ENCODE assay signal across 1 cellular context in the genomic region with DNA sequence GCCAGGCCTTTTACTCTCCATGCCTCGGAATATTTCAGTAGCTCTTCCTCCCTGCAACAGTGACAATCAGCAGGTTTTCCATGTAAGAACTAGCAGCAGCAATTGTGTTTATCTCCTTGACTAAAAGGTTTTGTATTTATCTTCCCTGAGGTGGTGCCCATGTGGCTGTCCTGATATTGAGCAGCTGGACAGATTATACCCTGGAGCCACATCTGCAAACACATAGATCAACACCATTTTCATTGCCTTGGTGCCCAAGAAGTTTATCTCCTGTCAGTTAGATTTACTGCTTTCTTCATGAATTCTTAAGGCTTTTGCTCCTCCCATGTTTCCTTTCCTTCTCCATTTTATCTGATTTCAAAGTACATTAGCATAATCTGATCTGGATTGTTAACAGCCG.
TF ChIP-seq lines count a peak whose summit lies in the region.

No MANE protein-coding gene starts in this region.

TF ChIP-seq in SK-N-SH, 30 proteins besides CTCF, POLR2A, EP300 and RAD21 (continued from another document):
- peak; percentile 21; the same call in 1 of the 2 replicates for TF ChIP-seq MXI1 (IDR thresholded peaks at IDR 0.05; ENCODE audit: low read depth, low read length)
- TF ChIP-seq RXRA (IDR thresholded peaks at IDR 0.05; ENCODE audit: borderline replicate concordance, low read depth), result no peak
- no peak for TF ChIP-seq MEF2A (IDR thresholded peaks at IDR 0.05; ENCODE audit: borderline replicate concordance, low read depth)
- TF ChIP-seq RCOR1 (IDR thresholded peaks at IDR 0.05; ENCODE audit: low read length), result peak; percentile 67; the same call in 1 of the 2 replicates
- peak; percentile 88 for TF ChIP-seq FOXJ3 (CRISPR knock-in tag; IDR thresholded peaks at IDR 0.05)
- no peak for TF ChIP-seq YY1 (IDR thresholded peaks at IDR 0.05; ENCODE audit: low read depth)
- peak; percentile 70 for TF ChIP-seq CHD2 (IDR thresholded peaks at IDR 0.05; ENCODE audit: low read length, partially characterized antibody)
- TF ChIP-seq, protein P1, sequence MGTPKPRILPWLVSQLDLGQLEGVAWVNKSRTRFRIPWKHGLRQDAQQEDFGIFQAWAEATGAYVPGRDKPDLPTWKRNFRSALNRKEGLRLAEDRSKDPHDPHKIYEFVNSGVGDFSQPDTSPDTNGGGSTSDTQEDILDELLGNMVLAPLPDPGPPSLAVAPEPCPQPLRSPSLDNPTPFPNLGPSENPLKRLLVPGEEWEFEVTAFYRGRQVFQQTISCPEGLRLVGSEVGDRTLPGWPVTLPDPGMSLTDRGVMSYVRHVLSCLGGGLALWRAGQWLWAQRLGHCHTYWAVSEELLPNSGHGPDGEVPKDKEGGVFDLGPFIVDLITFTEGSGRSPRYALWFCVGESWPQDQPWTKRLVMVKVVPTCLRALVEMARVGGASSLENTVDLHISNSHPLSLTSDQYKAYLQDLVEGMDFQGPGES (IDR thresholded peaks at IDR 0.05; ENCODE audit: low read depth, low read length), result no peak
- TF ChIP-seq, protein P2, sequence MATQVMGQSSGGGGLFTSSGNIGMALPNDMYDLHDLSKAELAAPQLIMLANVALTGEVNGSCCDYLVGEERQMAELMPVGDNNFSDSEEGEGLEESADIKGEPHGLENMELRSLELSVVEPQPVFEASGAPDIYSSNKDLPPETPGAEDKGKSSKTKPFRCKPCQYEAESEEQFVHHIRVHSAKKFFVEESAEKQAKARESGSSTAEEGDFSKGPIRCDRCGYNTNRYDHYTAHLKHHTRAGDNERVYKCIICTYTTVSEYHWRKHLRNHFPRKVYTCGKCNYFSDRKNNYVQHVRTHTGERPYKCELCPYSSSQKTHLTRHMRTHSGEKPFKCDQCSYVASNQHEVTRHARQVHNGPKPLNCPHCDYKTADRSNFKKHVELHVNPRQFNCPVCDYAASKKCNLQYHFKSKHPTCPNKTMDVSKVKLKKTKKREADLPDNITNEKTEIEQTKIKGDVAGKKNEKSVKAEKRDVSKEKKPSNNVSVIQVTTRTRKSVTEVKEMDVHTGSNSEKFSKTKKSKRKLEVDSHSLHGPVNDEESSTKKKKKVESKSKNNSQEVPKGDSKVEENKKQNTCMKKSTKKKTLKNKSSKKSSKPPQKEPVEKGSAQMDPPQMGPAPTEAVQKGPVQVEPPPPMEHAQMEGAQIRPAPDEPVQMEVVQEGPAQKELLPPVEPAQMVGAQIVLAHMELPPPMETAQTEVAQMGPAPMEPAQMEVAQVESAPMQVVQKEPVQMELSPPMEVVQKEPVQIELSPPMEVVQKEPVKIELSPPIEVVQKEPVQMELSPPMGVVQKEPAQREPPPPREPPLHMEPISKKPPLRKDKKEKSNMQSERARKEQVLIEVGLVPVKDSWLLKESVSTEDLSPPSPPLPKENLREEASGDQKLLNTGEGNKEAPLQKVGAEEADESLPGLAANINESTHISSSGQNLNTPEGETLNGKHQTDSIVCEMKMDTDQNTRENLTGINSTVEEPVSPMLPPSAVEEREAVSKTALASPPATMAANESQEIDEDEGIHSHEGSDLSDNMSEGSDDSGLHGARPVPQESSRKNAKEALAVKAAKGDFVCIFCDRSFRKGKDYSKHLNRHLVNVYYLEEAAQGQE (IDR thresholded peaks at IDR 0.05; ENCODE audit: low read depth, low read length), result no peak
- TF ChIP-seq, protein P3, sequence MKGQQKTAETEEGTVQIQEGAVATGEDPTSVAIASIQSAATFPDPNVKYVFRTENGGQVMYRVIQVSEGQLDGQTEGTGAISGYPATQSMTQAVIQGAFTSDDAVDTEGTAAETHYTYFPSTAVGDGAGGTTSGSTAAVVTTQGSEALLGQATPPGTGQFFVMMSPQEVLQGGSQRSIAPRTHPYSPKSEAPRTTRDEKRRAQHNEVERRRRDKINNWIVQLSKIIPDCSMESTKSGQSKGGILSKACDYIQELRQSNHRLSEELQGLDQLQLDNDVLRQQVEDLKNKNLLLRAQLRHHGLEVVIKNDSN (IDR thresholded peaks at IDR 0.05; ENCODE audit: borderline replicate concordance, low read depth), result no peak
- no peak for TF ChIP-seq EZH2phosphoT487 (IDR thresholded peaks at IDR 0.05; ENCODE audit: borderline replicate concordance, low read depth)
- no peak for TF ChIP-seq GABPA (IDR thresholded peaks at IDR 0.05; ENCODE audit: low read depth)
- TF ChIP-seq PBX3 (IDR thresholded peaks at IDR 0.05), result no peak
- TF ChIP-seq FOSL2 (IDR thresholded peaks at IDR 0.05; ENCODE audit: borderline replicate concordance, low read depth), result no peak
- no peak for TF ChIP-seq JUND (IDR thresholded peaks at IDR 0.05)
TF ChIP-seq in SK-N-SH: peak in this region for 6.
